In genomic region chr20:63464289-63464635, GRCh38 we compare ENCODE assay signal across 29 cellular contexts. TPM values are rescaled to one million over a fixed set of nuclear protein-coding genes. Genes with fewer than 3 reads are reported as not detected.
"Had no signal": no experiment of that assay in that cellular context is flagged by ENCODE, and none has a peak within 500 bp of the region (broad histone marks: within the 10 kb centered on the region; RNA-seq: fewer than 3 reads in every experiment).

No MANE protein-coding gene starts in this region.

- H3K9me3 ChIP-seq: esophagus muscularis mucosa, gastrocnemius medialis, heart right ventricle had no signal

- H3K4me1 ChIP-seq: esophagus muscularis mucosa, foreskin keratinocyte, gastrocnemius medialis, heart right ventricle had no signal

- H3K4me3 Mint-ChIP-seq: activated B cell treated with CpG ODN at 0.5 μM for 24 hours; activated CD4-positive, alpha-beta memory T cell treated with anti-CD3 and anti-CD28 coated beads for 36 hours; activated CD4-positive, alpha-beta T cell treated with anti-CD3 and anti-CD28 coated beads, Interleukin-2, amount 10 ng/mL, durations not matched to agents 24 days and 14 days; activated naive CD4-positive, alpha-beta T cell treated with anti-CD3 and anti-CD28 coated beads, Interleukin-2, amount 10 ng/mL, durations not matched to agents 7 days and 5 days; activated naive CD8-positive, alpha-beta T cell treated with anti-CD3 and anti-CD28 coated beads, Interleukin-2, amount 10 ng/mL, durations not matched to agents 7 days and 5 days; activated T-cell treated with anti-CD3 and anti-CD28 coated beads, Interleukin-2, amount 50 U/mL, for 24 hours; activated T-cell treated with anti-CD3 and anti-CD28 coated beads, Interleukin-2, amount 50 U/mL, for 72 hours; dendritic cell treated with granulocyte-macrophage colony-stimulating factor and Interleukin-4, amounts not matched to agents 40 ng/mL and 50 ng/mL, for 4 days; effector memory CD8-positive, alpha-beta T cell; T-cell; T-helper 1 cell treated with Interleukin-12 subunit alpha and Interleukin-12 subunit beta and Interleukin-4 antibody, amounts not matched to agents 30 μg/mL and 1 μg/mL, for 36 hours had no signal

- H3K4me3 ChIP-seq: coronary artery, esophagus muscularis mucosa, gastrocnemius medialis, heart right ventricle had no signal

- DNase-seq: activated B cell treated with CpG ODN at 0.5 μM for 24 hours; activated CD4-positive, alpha-beta memory T cell treated with anti-CD3 and anti-CD28 coated beads for 36 hours; activated CD4-positive, alpha-beta T cell treated with anti-CD3 and anti-CD28 coated beads, Interleukin-2, amount 10 ng/mL, durations not matched to agents 24 days and 14 days; activated CD8-positive, alpha-beta memory T cell treated with anti-CD3 and anti-CD28 coated beads, Interleukin-2, amount 50 U/mL, for 48 hours; activated gamma-delta T cell; activated naive CD4-positive, alpha-beta T cell; activated naive CD4-positive, alpha-beta T cell treated with anti-CD3 and anti-CD28 coated beads, Interleukin-2, amount 10 ng/mL, durations not matched to agents 7 days and 5 days; activated naive CD8-positive, alpha-beta T cell treated with anti-CD3 and anti-CD28 coated beads, Interleukin-2, amount 10 ng/mL, durations not matched to agents 7 days and 5 days; activated T-cell treated with anti-CD3 and anti-CD28 coated beads for 4 hours; activated T-cell treated with anti-CD3 and anti-CD28 coated beads, Interleukin-2, amount 50 U/mL, for 24 hours; activated T-cell treated with anti-CD3 and anti-CD28 coated beads, Interleukin-2, amount 50 U/mL, for 72 hours; central memory CD4-positive, alpha-beta T cell; cerebellar nuclear complex; effector CD4-positive, alpha-beta T cell; effector memory CD8-positive, alpha-beta T cell; erythroblast; foreskin keratinocyte; gastrocnemius medialis; heart right ventricle; SW 1271; T-cell; T1000; WERI-Rb-1 had no signal

- H3K4me1 Mint-ChIP-seq: activated B cell treated with CpG ODN at 0.5 μM for 24 hours; activated CD4-positive, alpha-beta T cell treated with anti-CD3 and anti-CD28 coated beads, Interleukin-2, amount 10 ng/mL, durations not matched to agents 24 days and 14 days; activated naive CD4-positive, alpha-beta T cell treated with anti-CD3 and anti-CD28 coated beads, Interleukin-2, amount 10 ng/mL, durations not matched to agents 7 days and 5 days; activated naive CD8-positive, alpha-beta T cell treated with anti-CD3 and anti-CD28 coated beads, Interleukin-2, amount 10 ng/mL, durations not matched to agents 7 days and 5 days; T-cell had no signal

- H3K27ac Mint-ChIP-seq: activated B cell treated with CpG ODN at 0.5 μM for 24 hours; activated CD4-positive, alpha-beta memory T cell treated with anti-CD3 and anti-CD28 coated beads for 36 hours; activated CD4-positive, alpha-beta T cell treated with anti-CD3 and anti-CD28 coated beads, Interleukin-2, amount 10 ng/mL, durations not matched to agents 24 days and 14 days; activated naive CD4-positive, alpha-beta T cell treated with anti-CD3 and anti-CD28 coated beads, Interleukin-2, amount 10 ng/mL, durations not matched to agents 7 days and 5 days; activated naive CD4-positive, alpha-beta T cell treated with anti-CD3 and anti-CD28 coated beads, Interleukin-2, amount 50 U/mL, for 72 hours; activated naive CD8-positive, alpha-beta T cell treated with anti-CD3 and anti-CD28 coated beads, Interleukin-2, amount 10 ng/mL, durations not matched to agents 7 days and 5 days; activated T-cell treated with anti-CD3 and anti-CD28 coated beads, Interleukin-2, amount 50 U/mL, for 24 hours; activated T-cell treated with anti-CD3 and anti-CD28 coated beads, Interleukin-2, amount 50 U/mL, for 72 hours; dendritic cell treated with granulocyte-macrophage colony-stimulating factor and Interleukin-4, amounts not matched to agents 40 ng/mL and 50 ng/mL, for 4 days; T-cell; T-helper 1 cell treated with Interleukin-12 subunit alpha and Interleukin-12 subunit beta and Interleukin-4 antibody, amounts not matched to agents 30 μg/mL and 1 μg/mL, for 36 hours had no signal

- H3K27ac ChIP-seq: coronary artery, esophagus muscularis mucosa, foreskin keratinocyte, gastrocnemius medialis, heart right ventricle, WERI-Rb-1 had no signal

- H3K36me3 ChIP-seq: esophagus muscularis mucosa, gastrocnemius medialis, heart right ventricle had no signal

- ATAC-seq: activated CD4-positive, CD25-positive, alpha-beta regulatory T cell treated with anti-CD3 and anti-CD28 coated beads, Interleukin-2, amount 50 U/mL, for 24 hours; activated naive CD4-positive, alpha-beta T cell treated with anti-CD3 and anti-CD28 coated beads, Interleukin-2, amount 50 U/mL, for 72 hours; activated T-cell treated with anti-CD3 and anti-CD28 coated beads, Interleukin-2, amount 50 U/mL, for 72 hours; effector memory CD8-positive, alpha-beta T cell; foreskin keratinocyte; gastrocnemius medialis; heart right ventricle; T-cell had no signal

- H3K36me3 Mint-ChIP-seq: activated CD4-positive, alpha-beta memory T cell treated with anti-CD3 and anti-CD28 coated beads for 36 hours; activated naive CD4-positive, alpha-beta T cell treated with anti-CD3 and anti-CD28 coated beads, Interleukin-2, amount 10 ng/mL, durations not matched to agents 7 days and 5 days; activated naive CD4-positive, alpha-beta T cell treated with anti-CD3 and anti-CD28 coated beads, Interleukin-2, amount 50 U/mL, for 72 hours; activated naive CD8-positive, alpha-beta T cell treated with anti-CD3 and anti-CD28 coated beads, Interleukin-2, amount 10 ng/mL, durations not matched to agents 7 days and 5 days; T-cell had no signal

- H3K9me3 Mint-ChIP-seq: activated B cell treated with CpG ODN at 0.5 μM for 24 hours; activated CD4-positive, alpha-beta memory T cell treated with anti-CD3 and anti-CD28 coated beads for 36 hours; activated CD4-positive, alpha-beta T cell treated with anti-CD3 and anti-CD28 coated beads, Interleukin-2, amount 10 ng/mL, durations not matched to agents 24 days and 14 days; activated naive CD4-positive, alpha-beta T cell treated with anti-CD3 and anti-CD28 coated beads, Interleukin-2, amount 10 ng/mL, durations not matched to agents 7 days and 5 days; activated naive CD4-positive, alpha-beta T cell treated with anti-CD3 and anti-CD28 coated beads, Interleukin-2, amount 50 U/mL, for 72 hours; activated naive CD8-positive, alpha-beta T cell treated with anti-CD3 and anti-CD28 coated beads, Interleukin-2, amount 10 ng/mL, durations not matched to agents 7 days and 5 days; activated T-cell treated with anti-CD3 and anti-CD28 coated beads, Interleukin-2, amount 50 U/mL, for 24 hours; activated T-cell treated with anti-CD3 and anti-CD28 coated beads, Interleukin-2, amount 50 U/mL, for 72 hours; dendritic cell treated with granulocyte-macrophage colony-stimulating factor and Interleukin-4, amounts not matched to agents 40 ng/mL and 50 ng/mL, for 4 days; effector memory CD8-positive, alpha-beta T cell; T-cell; T-helper 1 cell treated with Interleukin-12 subunit alpha and Interleukin-12 subunit beta and Interleukin-4 antibody, amounts not matched to agents 30 μg/mL and 1 μg/mL, for 36 hours had no signal

RNA-seq across cellular contexts. Expression of gene KCNQ2, which starts 8.2 kb away (rescaled TPM):
- total RNA-seq: activated B cell treated with CpG ODN at 0.5 μM for 24 hours; activated CD4-positive, alpha-beta memory T cell treated with anti-CD3 and anti-CD28 coated beads for 36 hours; activated CD4-positive, alpha-beta T cell treated with anti-CD3 and anti-CD28 coated beads, Interleukin-2, amount 10 ng/mL, durations not matched to agents 24 days and 14 days; foreskin keratinocyte; gastrocnemius medialis had no signal
- polyA plus RNA-seq: foreskin keratinocyte had no signal
